In the genomic region with DNA sequence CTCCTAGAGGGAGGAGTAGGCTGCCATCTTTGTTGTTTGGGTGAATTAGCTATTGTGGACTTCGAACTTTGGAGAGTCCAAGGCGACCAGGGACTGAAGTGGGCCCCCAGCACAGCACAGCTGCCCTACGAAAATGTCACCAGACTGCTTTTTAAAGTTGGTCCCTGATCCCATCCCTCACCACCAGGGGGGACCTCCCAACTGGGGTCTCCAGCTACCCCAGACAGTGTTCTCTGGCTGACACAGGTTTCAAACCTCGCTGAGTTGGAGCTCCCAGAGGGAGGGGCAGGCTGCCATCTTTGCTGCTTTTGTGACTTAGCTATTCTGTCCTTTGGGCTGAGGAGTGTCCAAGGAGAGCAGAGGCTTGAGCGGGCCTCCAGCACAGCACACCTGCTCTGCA, we compare ENCODE assay signal across 1 cellular context.
TF ChIP-seq lines count a peak whose summit lies in the region.

No MANE protein-coding gene starts in this region.

TF ChIP-seq in GM23338, 12 proteins besides CTCF, POLR2A, EP300 and RAD21 (continued from another document):
- TF ChIP-seq, protein P1, sequence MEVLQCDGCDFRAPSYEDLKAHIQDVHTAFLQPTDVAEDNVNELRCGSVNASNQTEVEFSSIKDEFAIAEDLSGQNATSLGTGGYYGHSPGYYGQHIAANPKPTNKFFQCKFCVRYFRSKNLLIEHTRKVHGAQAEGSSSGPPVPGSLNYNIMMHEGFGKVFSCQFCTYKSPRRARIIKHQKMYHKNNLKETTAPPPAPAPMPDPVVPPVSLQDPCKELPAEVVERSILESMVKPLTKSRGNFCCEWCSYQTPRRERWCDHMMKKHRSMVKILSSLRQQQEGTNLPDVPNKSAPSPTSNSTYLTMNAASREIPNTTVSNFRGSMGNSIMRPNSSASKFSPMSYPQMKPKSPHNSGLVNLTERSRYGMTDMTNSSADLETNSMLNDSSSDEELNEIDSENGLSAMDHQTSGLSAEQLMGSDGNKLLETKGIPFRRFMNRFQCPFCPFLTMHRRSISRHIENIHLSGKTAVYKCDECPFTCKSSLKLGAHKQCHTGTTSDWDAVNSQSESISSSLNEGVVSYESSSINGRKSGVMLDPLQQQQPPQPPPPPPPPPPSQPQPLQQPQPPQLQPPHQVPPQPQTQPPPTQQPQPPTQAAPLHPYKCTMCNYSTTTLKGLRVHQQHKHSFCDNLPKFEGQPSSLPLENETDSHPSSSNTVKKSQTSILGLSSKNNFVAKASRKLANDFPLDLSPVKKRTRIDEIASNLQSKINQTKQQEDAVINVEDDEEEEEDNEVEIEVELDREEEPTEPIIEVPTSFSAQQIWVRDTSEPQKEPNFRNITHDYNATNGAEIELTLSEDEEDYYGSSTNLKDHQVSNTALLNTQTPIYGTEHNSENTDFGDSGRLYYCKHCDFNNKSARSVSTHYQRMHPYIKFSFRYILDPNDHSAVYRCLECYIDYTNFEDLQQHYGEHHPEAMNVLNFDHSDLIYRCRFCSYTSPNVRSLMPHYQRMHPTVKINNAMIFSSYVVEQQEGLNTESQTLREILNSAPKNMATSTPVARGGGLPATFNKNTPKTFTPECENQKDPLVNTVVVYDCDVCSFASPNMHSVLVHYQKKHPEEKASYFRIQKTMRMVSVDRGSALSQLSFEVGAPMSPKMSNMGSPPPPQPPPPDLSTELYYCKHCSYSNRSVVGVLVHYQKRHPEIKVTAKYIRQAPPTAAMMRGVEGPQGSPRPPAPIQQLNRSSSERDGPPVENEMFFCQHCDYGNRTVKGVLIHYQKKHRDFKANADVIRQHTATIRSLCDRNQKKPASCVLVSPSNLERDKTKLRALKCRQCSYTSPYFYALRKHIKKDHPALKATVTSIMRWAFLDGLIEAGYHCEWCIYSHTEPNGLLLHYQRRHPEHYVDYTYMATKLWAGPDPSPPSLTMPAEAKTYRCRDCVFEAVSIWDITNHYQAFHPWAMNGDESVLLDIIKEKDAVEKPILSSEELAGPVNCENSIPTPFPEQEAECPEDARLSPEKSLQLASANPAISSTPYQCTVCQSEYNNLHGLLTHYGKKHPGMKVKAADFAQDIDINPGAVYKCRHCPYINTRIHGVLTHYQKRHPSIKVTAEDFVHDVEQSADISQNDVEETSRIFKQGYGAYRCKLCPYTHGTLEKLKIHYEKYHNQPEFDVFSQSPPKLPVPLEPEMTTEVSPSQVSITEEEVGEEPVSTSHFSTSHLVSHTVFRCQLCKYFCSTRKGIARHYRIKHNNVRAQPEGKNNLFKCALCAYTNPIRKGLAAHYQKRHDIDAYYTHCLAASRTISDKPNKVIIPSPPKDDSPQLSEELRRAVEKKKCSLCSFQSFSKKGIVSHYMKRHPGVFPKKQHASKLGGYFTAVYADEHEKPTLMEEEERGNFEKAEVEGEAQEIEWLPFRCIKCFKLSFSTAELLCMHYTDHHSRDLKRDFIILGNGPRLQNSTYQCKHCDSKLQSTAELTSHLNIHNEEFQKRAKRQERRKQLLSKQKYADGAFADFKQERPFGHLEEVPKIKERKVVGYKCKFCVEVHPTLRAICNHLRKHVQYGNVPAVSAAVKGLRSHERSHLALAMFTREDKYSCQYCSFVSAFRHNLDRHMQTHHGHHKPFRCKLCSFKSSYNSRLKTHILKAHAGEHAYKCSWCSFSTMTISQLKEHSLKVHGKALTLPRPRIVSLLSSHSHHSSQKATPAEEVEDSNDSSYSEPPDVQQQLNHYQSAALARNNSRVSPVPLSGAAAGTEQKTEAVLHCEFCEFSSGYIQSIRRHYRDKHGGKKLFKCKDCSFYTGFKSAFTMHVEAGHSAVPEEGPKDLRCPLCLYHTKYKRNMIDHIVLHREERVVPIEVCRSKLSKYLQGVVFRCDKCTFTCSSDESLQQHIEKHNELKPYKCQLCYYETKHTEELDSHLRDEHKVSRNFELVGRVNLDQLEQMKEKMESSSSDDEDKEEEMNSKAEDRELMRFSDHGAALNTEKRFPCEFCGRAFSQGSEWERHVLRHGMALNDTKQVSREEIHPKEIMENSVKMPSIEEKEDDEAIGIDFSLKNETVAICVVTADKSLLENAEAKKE (CRISPR knock-in tag; IDR thresholded peaks at IDR 0.05) = no peak
- TF ChIP-seq EZH2phosphoT487 (IDR thresholded peaks at IDR 0.05; ENCODE audit: unreplicated experiment) (no peak), JUNB (IDR thresholded peaks at IDR 0.05; ENCODE audit: unreplicated experiment) (no peak), EZH2 (IDR thresholded peaks at IDR 0.05; ENCODE audit: low read depth, unreplicated experiment) (no peak), NANOG (IDR thresholded peaks at IDR 0.05; ENCODE audit: borderline replicate concordance) (no peak), POLR2AphosphoS5 (IDR thresholded peaks at IDR 0.05; ENCODE audit: low read depth) (no peak), STAT1 (IDR thresholded peaks at IDR 0.05; ENCODE audit: unreplicated experiment) (no peak), ZNF114 (CRISPR knock-in tag; IDR thresholded peaks at IDR 0.05) (no peak)
- TF ChIP-seq, protein P2, sequence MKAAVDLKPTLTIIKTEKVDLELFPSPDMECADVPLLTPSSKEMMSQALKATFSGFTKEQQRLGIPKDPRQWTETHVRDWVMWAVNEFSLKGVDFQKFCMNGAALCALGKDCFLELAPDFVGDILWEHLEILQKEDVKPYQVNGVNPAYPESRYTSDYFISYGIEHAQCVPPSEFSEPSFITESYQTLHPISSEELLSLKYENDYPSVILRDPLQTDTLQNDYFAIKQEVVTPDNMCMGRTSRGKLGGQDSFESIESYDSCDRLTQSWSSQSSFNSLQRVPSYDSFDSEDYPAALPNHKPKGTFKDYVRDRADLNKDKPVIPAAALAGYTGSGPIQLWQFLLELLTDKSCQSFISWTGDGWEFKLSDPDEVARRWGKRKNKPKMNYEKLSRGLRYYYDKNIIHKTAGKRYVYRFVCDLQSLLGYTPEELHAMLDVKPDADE (IDR thresholded peaks at IDR 0.05) = no peak
